Comparison of ENCODE assay signal across 26 cellular contexts in genomic region chr1:13899856-13900255, GRCh38.
A peak's percentile ranks its signal among the peaks of the same experiment; 100 is the strongest.
DNase-seq lines count a peak whose midpoint lies in the region; ATAC-seq and TF ChIP-seq lines count a peak whose summit lies in the region.
"Had no signal": no experiment of that assay in that cellular context is flagged by ENCODE, and none has a peak within 500 bp of the region (broad histone marks: within the 10 kb centered on the region; RNA-seq: fewer than 3 reads in every experiment).

No MANE protein-coding gene starts in this region.

- H2AFZ ChIP-seq in PC-3 (ENCODE audit: low read length), result no peak overlapping the region

- no peaks in the 10 kb centered on the region for H3K79me2 ChIP-seq in PC-3 (ENCODE audit: low read length)

- no peaks in the 10 kb centered on the region for H3K9me2 ChIP-seq in PC-3 (replicated peaks; ENCODE audit: low read length)

- no peaks in the 10 kb centered on the region for H3K9me3 ChIP-seq in PC-3 (ENCODE audit: low read length)

- H3K9ac ChIP-seq in PC-3 (ENCODE audit: low read length), result no peak overlapping the region

- intact Hi-C loops in PC-3 (cut with micrococcal nuclease), result no loop called here

- peaks cover 24% of the 10 kb centered on the region for H3K27me3 ChIP-seq in PC-3 (ENCODE audit: low read length)

- H3K4me1 ChIP-seq in PC-3 (ENCODE audit: insufficient read depth, low read length), result peaks cover 16% of the 10 kb centered on the region
- H3K4me1 ChIP-seq: lower lobe of right lung had no signal

- no peaks in the 10 kb centered on the region for H3F3A ChIP-seq in PC-3 (ENCODE audit: low read length, unreplicated experiment)

- no peak overlapping the region; the same call in 1 of the 2 replicates for H3K4me2 ChIP-seq in PC-3 (ENCODE audit: low read length)

- peak overlapping the region; percentile 22 for H3K27ac ChIP-seq in PC-3 (ENCODE audit: low read length)
- H3K27ac ChIP-seq: lower lobe of right lung, SK-N-MC had no signal

- DNase-seq in Daoy (ENCODE audit: low read depth) (peak; percentile 26), PC-3 (peak; percentile 83), fibroblast of pulmonary artery (ENCODE audit: low read depth) (peak; percentile 1), stromal cell of bone marrow (ENCODE audit: low read depth) (peak; percentile 54), hepatic stellate cell (ENCODE audit: low spot score) (no peak)
- DNase-seq: activated CD8-positive, alpha-beta T cell treated with anti-CD3 and anti-CD28 coated beads, Interleukin-2, amount 10 ng/mL, durations not matched to agents 7 days and 5 days; activated effector memory CD4-positive, alpha-beta T cell treated with Interleukin-2 at 50 U/mL for 16 hours; anterior cingulate cortex; cortex of kidney; H9; lower lobe of right lung; MM.1S; natural killer cell; NCI-H2029 treated with DMSO at 0.1 percent for 48 hours; NCI-H2227 treated with DMSO at 0.1 percent for 48 hours; NCI-H69; occipital lobe; small intestine; stimulated activated CD4-positive, alpha-beta T cell treated with anti-CD3 and anti-CD28 coated beads, Interleukin-1b, Interleukin-23, amount 100 ng/mL, for 48 hours; stimulated activated CD8-positive, alpha-beta memory T cell treated with anti-CD3 and anti-CD28 coated beads, Interleukin-4, amount 100 ng/mL, for 48 hours; stimulated activated naive CD8-positive, alpha-beta T cell treated with anti-CD3 and anti-CD28 coated beads, Interleukin-15, amount 100 ng/mL, for 72 hours; T-helper 17 cell had no signal

- BruUV-seq in PC-3 (replicated peaks; lab: Mats Ljungman, UMichigan), result no TSS peak

- ATAC-seq in PC-3 (peak; percentile 59), HG03135 (IDR thresholded peaks at IDR 0.05; ENCODE audit: unreplicated experiment) (no peak), GM19467 (IDR thresholded peaks at IDR 0.05; ENCODE audit: unreplicated experiment) (no peak)
- ATAC-seq: activated CD8-positive, alpha-beta T cell treated with anti-CD3 and anti-CD28 coated beads, Interleukin-2, amount 10 ng/mL, durations not matched to agents 7 days and 5 days; lower lobe of right lung; natural killer cell; stimulated activated naive CD8-positive, alpha-beta T cell treated with anti-CD3 and anti-CD28 coated beads, Interleukin-15, amount 100 ng/mL, for 72 hours; T-helper 17 cell had no signal

- H3K4me3 ChIP-seq in PC-3 (ENCODE audit: low read length) (no peak overlapping the region), fibroblast of pulmonary artery (replicated peaks; ENCODE audit: low read depth, low read length) (no peak overlapping the region)
- H3K4me3 ChIP-seq: lower lobe of right lung, SK-N-MC, tibial nerve had no signal

- POLR2A ChIA-PET in PC-3 (lab: Charles Lee; ENCODE audit: unreplicated experiment), result no interaction called here

- CTCF ChIA-PET in PC-3 (lab: Charles Lee), result no interaction called here

- H3K36me3 ChIP-seq in PC-3 (ENCODE audit: low read depth, low read length), result no peaks in the 10 kb centered on the region
- H3K36me3 ChIP-seq: lower lobe of right lung, tibial nerve had no signal

- no peaks in the 10 kb centered on the region for H4K20me1 ChIP-seq in PC-3 (ENCODE audit: low read length)

- TF ChIP-seq CTCF in PC-3 (conservative IDR thresholded peaks at IDR 0.05; ENCODE audit: low read depth, low read length), result no peak
- TF ChIP-seq CTCF in fibroblast of pulmonary artery (IDR thresholded peaks at IDR 0.05; ENCODE audit: low read length, missing control alignments), result no peak
